ENCODE assay signal across 7 cellular contexts in the genomic region with DNA sequence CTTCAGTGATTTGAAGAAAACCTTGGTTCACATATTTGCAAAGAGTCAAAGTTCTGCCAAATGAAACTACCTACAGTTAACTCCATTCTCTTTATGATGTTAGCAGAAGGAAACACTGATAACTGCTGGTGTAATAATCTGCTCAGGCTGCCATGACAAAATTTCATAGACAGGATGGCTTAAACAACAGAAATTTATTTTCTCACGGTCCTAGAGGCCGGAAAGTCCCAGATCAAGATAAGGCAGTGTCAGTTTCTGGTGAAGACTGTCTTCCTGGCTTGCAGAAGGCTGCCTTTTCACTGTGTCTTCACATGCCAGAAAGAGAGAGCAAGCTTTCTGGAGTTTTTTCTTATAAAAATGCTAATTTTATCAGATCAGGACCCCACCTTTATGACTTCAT.
DNase-seq lines count a peak whose midpoint lies in the region; ATAC-seq, FAIRE-seq and TF ChIP-seq lines count a peak whose summit lies in the region.

No MANE protein-coding gene starts in this region.

- H3K27ac ChIP-seq in foreskin keratinocyte (no peak overlapping the region), dorsolateral prefrontal cortex (no peak overlapping the region)

- ATAC-seq in GM18867 (IDR thresholded peaks at IDR 0.05; ENCODE audit: unreplicated experiment) (peak; percentile 89), GM21723 (IDR thresholded peaks at IDR 0.05; ENCODE audit: unreplicated experiment) (peak; percentile 83), foreskin keratinocyte (peak; percentile 58)

- H3K4me1 ChIP-seq in foreskin keratinocyte, result peaks cover 8% of the 10 kb centered on the region

- DNase-seq in HTR-8/SVneo (ENCODE audit: insufficient read length, low spot score), result no peak
- DNase-seq in foreskin keratinocyte, result peak in 1 of 2 donors; percentile 28
- no peak for DNase-seq in pons (ENCODE audit: low spot score)
- DNase-seq in SKM-1 treated with dmso at 0.1 percent for 144 hours (lab: John Stamatoyannopoulos, UW; ENCODE audit: unreplicated experiment), result no peak
- DNase-seq in dorsolateral prefrontal cortex, result no peak

- intact Hi-C loops in dorsolateral prefrontal cortex (cut with DNase I), result no loop called here

- peak; percentile 83 for FAIRE-seq in HTR-8/SVneo (lab: Jason Lieb, UNC)

- TF ChIP-seq CTCF in foreskin keratinocyte (conservative IDR thresholded peaks at IDR 0.05) (no peak), dorsolateral prefrontal cortex (IDR thresholded peaks at IDR 0.05 in 54 of 56, conservative IDR thresholded peaks at IDR 0.05 in 2 of 56; ENCODE audit: low read depth in 1 of 56, partially characterized antibody in 56 of 56) (no peak)

- H3K27me3 ChIP-seq in foreskin keratinocyte (no peaks in the 10 kb centered on the region), dorsolateral prefrontal cortex (no peaks in the 10 kb centered on the region)

- H3K4me3 ChIP-seq in dorsolateral prefrontal cortex, result no peak overlapping the region
